In the genomic region with DNA sequence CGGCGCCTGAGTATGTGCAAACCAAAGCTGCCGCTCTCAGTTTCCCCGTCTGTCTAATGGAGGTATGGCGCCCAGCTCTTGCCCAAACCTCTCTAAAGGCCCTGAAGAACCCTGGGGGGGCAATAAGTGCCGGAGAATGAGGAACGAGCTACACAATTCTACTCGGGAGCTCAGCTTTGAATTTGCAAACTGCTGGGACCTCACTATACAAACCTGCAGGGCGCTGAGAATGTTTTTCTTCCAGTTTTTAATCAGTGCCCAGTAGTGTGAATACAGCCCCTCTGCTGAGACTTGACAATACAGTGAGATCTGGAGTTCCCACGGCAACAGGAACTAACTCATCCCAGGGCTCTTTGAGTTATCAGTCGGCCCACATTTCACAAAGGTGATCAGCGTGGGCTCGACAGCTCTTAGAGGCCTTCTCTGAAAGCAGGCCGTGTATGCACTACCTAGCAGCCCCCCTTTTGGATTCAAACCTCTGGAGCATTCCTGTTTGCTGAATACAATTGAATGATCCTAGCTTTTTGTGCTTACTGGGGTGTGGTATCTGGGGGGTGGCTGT, we compare ENCODE assay signal across 8 cellular contexts. TPM values are rescaled to one million over a fixed set of nuclear protein-coding genes. Genes with fewer than 3 reads are reported as not detected.
DNase-seq lines count a peak whose midpoint lies in the region; ATAC-seq and TF ChIP-seq lines count a peak whose summit lies in the region.

No MANE protein-coding gene starts in this region.

- peak overlapping the region; percentile 89 for H3K4me3 Mint-ChIP-seq in activated CD4-positive, alpha-beta T cell treated with anti-CD3 and anti-CD28 coated beads, Interleukin-2, amount 10 ng/mL, durations not matched to agents 7 days and 5 days
- peak overlapping the region; percentile 91 for H3K4me3 Mint-ChIP-seq in neural progenitor cell

- H3K27ac Mint-ChIP-seq in activated CD4-positive, alpha-beta T cell treated with anti-CD3 and anti-CD28 coated beads, Interleukin-2, amount 10 ng/mL, durations not matched to agents 7 days and 5 days = peak overlapping the region; percentile 99
- H3K27ac Mint-ChIP-seq in neural progenitor cell = peak overlapping the region; percentile 98

- H3K9me3 ChIP-seq in SJCRH30 (replicated peaks) (no peaks in the 10 kb centered on the region), neural progenitor cell (ENCODE audit: low read depth) (no peaks in the 10 kb centered on the region)

- POLR2A ChIA-PET in activated CD4-positive, alpha-beta T cell treated with anti-CD3 and anti-CD28 coated beads, Interleukin-2, amount 10 ng/mL, durations not matched to agents 7 days and 5 days (lab: Charles Lee) = no interaction called here

- no peak for ATAC-seq in HG02610 (IDR thresholded peaks at IDR 0.05; ENCODE audit: unreplicated experiment)
- no peak for ATAC-seq in HG03039 (IDR thresholded peaks at IDR 0.05; ENCODE audit: unreplicated experiment)

- H3K36me3 ChIP-seq in SJCRH30 (peaks cover 32% of the 10 kb centered on the region), neural progenitor cell (no peaks in the 10 kb centered on the region)

- peaks cover 17% of the 10 kb centered on the region for H3K4me1 ChIP-seq in SJCRH30
- peaks cover 32% of the 10 kb centered on the region for H3K4me1 ChIP-seq in neural progenitor cell

- H3F3A ChIP-seq in neural progenitor cell (ENCODE audit: low read depth) = peaks cover 43% of the 10 kb centered on the region

- peak overlapping the region; percentile 82 for H3K27ac ChIP-seq in SJCRH30
- H3K27ac ChIP-seq in neural progenitor cell = peak overlapping the region; percentile 100

- peaks cover 30% of the 10 kb centered on the region for H3K79me2 ChIP-seq in neural progenitor cell (ENCODE audit: low read depth)

- peaks cover 51% of the 10 kb centered on the region for H4K20me1 ChIP-seq in neural progenitor cell (ENCODE audit: low read depth)

- peaks cover 3% of the 10 kb centered on the region for H3K9me3 Mint-ChIP-seq in activated CD4-positive, alpha-beta T cell treated with anti-CD3 and anti-CD28 coated beads, Interleukin-2, amount 10 ng/mL, durations not matched to agents 7 days and 5 days
- no peaks in the 10 kb centered on the region for H3K9me3 Mint-ChIP-seq in neural progenitor cell

- peak overlapping the region; percentile 96 for H3K9ac ChIP-seq in neural progenitor cell

- no peaks in the 10 kb centered on the region for H3K27me3 Mint-ChIP-seq in activated CD4-positive, alpha-beta T cell treated with anti-CD3 and anti-CD28 coated beads, Interleukin-2, amount 10 ng/mL, durations not matched to agents 7 days and 5 days
- peaks cover 5% of the 10 kb centered on the region for H3K27me3 Mint-ChIP-seq in neural progenitor cell (ENCODE audit: insufficient read depth, low read depth)

- H3K27me3 ChIP-seq in SJCRH30 = no peaks in the 10 kb centered on the region
- H3K27me3 ChIP-seq in neural progenitor cell = no peaks in the 10 kb centered on the region

- CTCF ChIA-PET in activated CD4-positive, alpha-beta T cell treated with anti-CD3 and anti-CD28 coated beads, Interleukin-2, amount 10 ng/mL, durations not matched to agents 7 days and 5 days (lab: Charles Lee) = interaction anchor here (1.1 to 11.0 kb wide), 2 partner anchors 14 to 19 kb away, joined by 3 to 72 read pairs; no protein-coding TSS in a partner anchor

- peak overlapping the region; percentile 75 for H3K4me3 ChIP-seq in SJCRH30
- peak overlapping the region; percentile 65 for H3K4me3 ChIP-seq in epithelial cell of esophagus (ENCODE audit: low read length)
- peak overlapping the region; percentile 89 for H3K4me3 ChIP-seq in neural progenitor cell

- peak overlapping the region; percentile 100 for H3K4me2 ChIP-seq in neural progenitor cell

- H2AFZ ChIP-seq in neural progenitor cell (replicated peaks) = peak overlapping the region; percentile 15

- DNase-seq in activated CD4-positive, alpha-beta T cell treated with anti-CD3 and anti-CD28 coated beads, Interleukin-2, amount 10 ng/mL, durations not matched to agents 7 days and 5 days = no peak
- DNase-seq in activated CD4-positive, alpha-beta T cell treated with anti-CD3 and anti-CD28 coated beads, Interleukin-2, amount 50 U/mL, for 1 hour = no peak
- no peak for DNase-seq in SJCRH30
- DNase-seq in epithelial cell of esophagus (ENCODE audit: low read depth) = peak; percentile 28
- DNase-seq in neural progenitor cell (ENCODE audit: low spot score) = peak; percentile 62
- no peak for DNase-seq in GDM1 (lab: John Stamatoyannopoulos, UW)

- TF ChIP-seq CTCF in epithelial cell of esophagus (IDR thresholded peaks at IDR 0.05; ENCODE audit: insufficient read depth, low read depth, low read length, missing control alignments) (no peak), neural progenitor cell (IDR thresholded peaks at IDR 0.05) (no peak)

- H3K4me1 Mint-ChIP-seq in activated CD4-positive, alpha-beta T cell treated with anti-CD3 and anti-CD28 coated beads, Interleukin-2, amount 10 ng/mL, durations not matched to agents 7 days and 5 days = peaks cover 37% of the 10 kb centered on the region
- peaks cover 60% of the 10 kb centered on the region for H3K4me1 Mint-ChIP-seq in neural progenitor cell

- peaks cover 28% of the 10 kb centered on the region for H3K36me3 Mint-ChIP-seq in activated CD4-positive, alpha-beta T cell treated with anti-CD3 and anti-CD28 coated beads, Interleukin-2, amount 10 ng/mL, durations not matched to agents 7 days and 5 days (ENCODE audit: low read depth)
- peaks cover 17% of the 10 kb centered on the region for H3K36me3 Mint-ChIP-seq in neural progenitor cell

RNA-seq across cellular contexts. Expression of a gene that starts 41.7 kb away (rescaled TPM):
- total RNA-seq in activated CD4-positive, alpha-beta T cell treated with anti-CD3 and anti-CD28 coated beads, Interleukin-2, amount 10 ng/mL, durations not matched to agents 7 days and 5 days = 1 to 10 TPM; 3.0 to 3.5 TPM
- total RNA-seq in SJCRH30 (2014; rRNA removed; shearing (Covaris generic)) = 1.6 and 2.3 TPM in 2 replicates
- 5.0 and 6.7 TPM in 2 replicates for total RNA-seq in neural progenitor cell (ENCODE audit: low replicate concordance)

RNA-seq across cellular contexts. Expression of a gene that starts 41.9 kb away (rescaled TPM):
- 10 to 100 TPM; 47.4 to 50.7 TPM for total RNA-seq in activated CD4-positive, alpha-beta T cell treated with anti-CD3 and anti-CD28 coated beads, Interleukin-2, amount 10 ng/mL, durations not matched to agents 7 days and 5 days
- not detected in 2 replicates for total RNA-seq in SJCRH30 (2014; rRNA removed; shearing (Covaris generic))
- 3.6 and 11.4 TPM in 2 replicates for total RNA-seq in neural progenitor cell (ENCODE audit: low replicate concordance)

Comparison
In these comparisons a context has a peak if more than half of its experiments do, and no peak if none do; other contexts are left out.
1. DNase-seq: peak in epithelial cell of esophagus (single experiment) and neural progenitor cell (single experiment); none in activated CD4-positive, alpha-beta T cell treated with anti-CD3 and anti-CD28 coated beads, Interleukin-2, amount 10 ng/mL, durations not matched to agents 7 days and 5 days (single experiment), activated CD4-positive, alpha-beta T cell treated with anti-CD3 and anti-CD28 coated beads, Interleukin-2, amount 50 U/mL, for 1 hour (single experiment), SJCRH30 (0 of 2) and GDM1 (single experiment).
2. Peak in every context shown above with its lines, with median percentiles within 50 percentile points of each other: H3K4me3 ChIP-seq.